ENCODE assay signal across 11 cellular contexts in the genomic region with DNA sequence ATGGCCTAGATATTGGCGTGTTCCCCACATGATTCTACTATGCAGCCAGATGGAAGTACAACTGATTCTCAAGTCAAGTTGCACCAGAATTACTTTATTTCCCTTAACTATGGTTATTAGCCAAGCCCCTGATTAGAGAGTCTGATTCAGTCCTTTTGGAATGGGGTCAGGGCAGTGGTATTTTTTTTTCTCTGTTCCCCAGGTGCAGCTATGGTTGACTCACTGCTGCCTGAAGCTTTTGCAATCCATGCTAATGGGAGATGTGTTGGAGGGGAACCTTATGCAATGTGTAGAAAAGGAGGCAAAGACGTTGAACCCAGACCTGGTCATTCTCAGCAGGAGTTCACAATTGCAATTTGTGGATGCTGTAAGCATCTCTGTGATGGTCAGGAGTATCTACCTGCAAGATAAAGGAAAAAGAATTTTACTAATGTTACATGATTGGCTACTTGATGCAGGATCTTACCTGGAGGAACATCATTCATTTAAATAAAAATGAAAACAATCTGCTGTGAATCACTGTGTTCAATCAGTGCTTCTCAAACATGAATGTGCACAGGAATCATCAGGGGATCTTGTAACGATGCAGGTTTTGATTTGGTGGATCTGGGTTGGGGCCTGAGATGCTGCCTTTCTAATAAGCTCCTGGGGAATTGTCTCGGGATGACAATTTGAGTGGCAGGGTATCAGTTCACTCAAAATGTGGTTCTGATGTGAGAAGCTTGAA. TPM values are rescaled to one million over a fixed set of nuclear protein-coding genes. Genes with fewer than 3 reads are reported as not detected.
DNase-seq lines count a peak whose midpoint lies in the region; ATAC-seq and TF ChIP-seq lines count a peak whose summit lies in the region.
"Had no signal": no experiment of that assay in that cellular context is flagged by ENCODE, and none has a peak within 500 bp of the region (broad histone marks: within the 10 kb centered on the region; RNA-seq: fewer than 3 reads in every experiment).

No MANE protein-coding gene starts in this region.

- no peaks in the 10 kb centered on the region for H3K27me3 ChIP-seq in IMR-90 (ENCODE audit: control insufficient read depth, insufficient read depth, low read length)
- H3K27me3 ChIP-seq: tibial nerve had no signal

- 0 out of 2 replicates have a peak overlapping the region, but pooled peaks have one; percentile 6 for H2BK120ac ChIP-seq in IMR-90 (ENCODE audit: low read depth, low read length)

- TF ChIP-seq CTCF in IMR-90 (conservative IDR thresholded peaks at IDR 0.05; ENCODE audit: low read depth, low read length) (no peak), choroid plexus epithelial cell (conservative IDR thresholded peaks at IDR 0.05; ENCODE audit: low read depth, low read length) (no peak)

- H4K91ac ChIP-seq in IMR-90 (ENCODE audit: insufficient read depth, low read depth, low read length), result no peak overlapping the region

- no peak overlapping the region for H2BK15ac ChIP-seq in IMR-90 (ENCODE audit: low read depth, low read length)

- TF ChIP-seq RAD21 in IMR-90 (IDR thresholded peaks at IDR 0.05; ENCODE audit: low read length), result no peak

- no peaks in the 10 kb centered on the region for H3K36me3 Mint-ChIP-seq in activated naive CD4-positive, alpha-beta T cell treated with anti-CD3 and anti-CD28 coated beads for 36 hours (ENCODE audit: low read depth)
- H3K36me3 Mint-ChIP-seq: CD4-positive, alpha-beta memory T cell had no signal

- H3K4me3 ChIP-seq in IMR-90 (ENCODE audit: insufficient read depth, low read depth, low read length) (no peak overlapping the region), choroid plexus epithelial cell (ENCODE audit: low read depth, low read length) (no peak overlapping the region)
- H3K4me3 ChIP-seq: tibial nerve had no signal

- peaks cover 2% of the 10 kb centered on the region; the same call in 1 of the 2 replicates for H3K9me1 ChIP-seq in IMR-90 (ENCODE audit: insufficient read depth, low read length)

- 0% methylated on average over 1 of the region's 4 CpGs; no CpG with 5 or more reads in 1 of the 2 experiments for WGBS in IMR-90 (ENCODE audit: extremely low coverage in 2 of 2, insufficient read length in 1 of 2), 2 experiments

- intact Hi-C loops in IMR-90 (cut with micrococcal nuclease), result no loop called here
- intact Hi-C loops in activated naive CD4-positive, alpha-beta T cell treated with anti-CD3 and anti-CD28 coated beads for 36 hours (cut with micrococcal nuclease), result no loop called here

- no peak overlapping the region for H2BK5ac ChIP-seq in IMR-90 (ENCODE audit: low read depth, low read length, poor library complexity, severe bottlenecking)

- no peaks in the 10 kb centered on the region for H4K20me1 ChIP-seq in IMR-90 (ENCODE audit: insufficient read depth, low read length)

- no peaks in the 10 kb centered on the region for H3K4me1 Mint-ChIP-seq in activated naive CD4-positive, alpha-beta T cell treated with anti-CD3 and anti-CD28 coated beads for 36 hours (ENCODE audit: low read depth)
- H3K4me1 Mint-ChIP-seq: CD4-positive, alpha-beta memory T cell had no signal

- H2AK5ac ChIP-seq in IMR-90 (ENCODE audit: low read depth, low read length), result no peak overlapping the region

- H4K8ac ChIP-seq in IMR-90 (ENCODE audit: low read depth in 2 of 2, low read length in 2 of 2), result no peak overlapping the region

- H3K18ac ChIP-seq in IMR-90 (ENCODE audit: low read depth, low read length), result no peak overlapping the region

- no peak overlapping the region for H2BK20ac ChIP-seq in IMR-90 (ENCODE audit: low read depth, low read length)

- BruUV-seq in IMR-90 (replicated peaks; lab: Mats Ljungman, UMichigan), result no TSS peak

- ATAC-seq in IMR-90 (ENCODE audit: low read depth) (peak; percentile 61), GM21515 (IDR thresholded peaks at IDR 0.05; ENCODE audit: unreplicated experiment) (no peak), HG02678 (IDR thresholded peaks at IDR 0.05; ENCODE audit: unreplicated experiment) (no peak), HG03342 (IDR thresholded peaks at IDR 0.05; ENCODE audit: unreplicated experiment) (no peak)

- no peak overlapping the region for H3K27ac ChIP-seq in IMR-90 (ENCODE audit: insufficient read depth, low read length)
- H3K27ac ChIP-seq: tibial nerve had no signal

- H2AK9ac ChIP-seq in IMR-90 (replicated peaks; ENCODE audit: low read depth, low read length, poor library complexity), result no peak overlapping the region

- H2AFZ ChIP-seq in IMR-90 (replicated peaks; ENCODE audit: low read length, poor library complexity), result no peak overlapping the region

- in situ Hi-C loops in IMR-90 (cut with MboI; ENCODE audit: low sequenced_read_pairs), result no loop called here

- dilution Hi-C loops in IMR-90 (cut with HindIII; ENCODE audit: low sequenced_read_pairs, unreplicated experiment), result no loop called here

- H3K4ac ChIP-seq in IMR-90 (ENCODE audit: low read depth, low read length), result no peak overlapping the region

- H3K27me3 Mint-ChIP-seq in activated naive CD4-positive, alpha-beta T cell treated with anti-CD3 and anti-CD28 coated beads for 36 hours (ENCODE audit: low read depth), result peaks cover 2% of the 10 kb centered on the region

- H3K4me1 ChIP-seq in IMR-90 (ENCODE audit: control insufficient read depth, insufficient read depth, low read length), result peaks cover 6% of the 10 kb centered on the region

- no peaks in the 10 kb centered on the region for H3K9me3 ChIP-seq in IMR-90 (ENCODE audit: control insufficient read depth, insufficient read depth, low read length)
- H3K9me3 ChIP-seq: tibial nerve had no signal

- CTCF ChIA-PET in IMR-90 (lab: Yijun Ruan, JAX), result no interaction called here
- CTCF ChIA-PET in activated naive CD4-positive, alpha-beta T cell treated with anti-CD3 and anti-CD28 coated beads for 36 hours (lab: Charles Lee), result no interaction called here

- H3K36me3 ChIP-seq in IMR-90 (ENCODE audit: control insufficient read depth, insufficient read depth, low read length), result no peaks in the 10 kb centered on the region
- H3K36me3 ChIP-seq: tibial nerve had no signal

- no peak overlapping the region for H3K23ac ChIP-seq in IMR-90 (ENCODE audit: low read depth, low read length)

- H3K4me3 Mint-ChIP-seq in activated naive CD4-positive, alpha-beta T cell treated with anti-CD3 and anti-CD28 coated beads for 36 hours, result no peak overlapping the region
- H3K4me3 Mint-ChIP-seq: CD4-positive, alpha-beta memory T cell had no signal

- no peak overlapping the region for H3K27ac Mint-ChIP-seq in activated naive CD4-positive, alpha-beta T cell treated with anti-CD3 and anti-CD28 coated beads for 36 hours
- H3K27ac Mint-ChIP-seq: CD4-positive, alpha-beta memory T cell had no signal

- DNase-seq in AG20443 (ENCODE audit: low spot score) (peak; percentile 53), IMR-90 (peak; percentile 96), choroid plexus epithelial cell (ENCODE audit: low read depth) (peak; percentile 97), myocyte (ENCODE audit: low read depth) (peak; percentile 7)
- no peak for DNase-seq in activated naive CD4-positive, alpha-beta T cell treated with anti-CD3 and anti-CD28 coated beads for 36 hours
- DNase-seq: CD4-positive, alpha-beta memory T cell; NCI-H69 had no signal

- H3K9me3 Mint-ChIP-seq in activated naive CD4-positive, alpha-beta T cell treated with anti-CD3 and anti-CD28 coated beads for 36 hours, result no peaks in the 10 kb centered on the region

- no peak for TF ChIP-seq POLR2A in IMR-90 (IDR thresholded peaks at IDR 0.05; ENCODE audit: low read depth, low read length)

- POLR2A ChIA-PET in IMR-90 (lab: Charles Lee; ENCODE audit: unreplicated experiment), result no interaction called here

- H3K9ac ChIP-seq in IMR-90 (ENCODE audit: low read depth, low read length), result no peak overlapping the region

- H3K56ac ChIP-seq in IMR-90 (ENCODE audit: extremely low read depth, insufficient read depth, low read length), result no peak overlapping the region

- H3K4me2 ChIP-seq in IMR-90 (ENCODE audit: low read depth, low read length), result no peak overlapping the region

- H4K5ac ChIP-seq in IMR-90 (ENCODE audit: low read depth, low read length), result no peak overlapping the region

- H3K14ac ChIP-seq in IMR-90 (replicated peaks; ENCODE audit: low read depth, low read length), result no peak overlapping the region

- H3K79me1 ChIP-seq in IMR-90 (ENCODE audit: low read depth in 1 of 2, low read length in 2 of 2), result no peaks in the 10 kb centered on the region

TF ChIP-seq in IMR-90, 13 proteins besides CTCF, POLR2A, EP300 and RAD21:
- peak; percentile 89 for TF ChIP-seq FOS (IDR thresholded peaks at IDR 0.05; ENCODE audit: low read depth, low read length)
- no peak for TF ChIP-seq CHD1 (IDR thresholded peaks at IDR 0.05; ENCODE audit: low read depth, low read length)
- TF ChIP-seq CEBPB (IDR thresholded peaks at IDR 0.05; ENCODE audit: low read depth, low read length), result peak; percentile 98
- peak; percentile 24; the same call in 1 of the 2 replicates for TF ChIP-seq BHLHE40 (IDR thresholded peaks at IDR 0.05; ENCODE audit: low read depth, low read length)

RNA-seq across cellular contexts. Expression of a gene that starts 49.4 kb away (rescaled TPM):
- total RNA-seq in IMR-90 (2012; rRNA removed) (14.9 and 83.9 TPM in 2 replicates), myocyte (66.3 and 68.7 TPM in 2 replicates)
- polyA plus RNA-seq in IMR-90 (2012; rRNA removed), result 62.7 and 93.2 TPM in 2 replicates
- 4.3 and 6.6 TPM in 2 replicates for polyA plus RNA-seq in IMR-90 (2012; cell fraction: cytosol; rRNA removed)
- 0.66 and 6.4 TPM in 2 replicates for polyA plus RNA-seq in IMR-90 (2012; cell fraction: nucleus; rRNA removed; ENCODE audit: low replicate concordance)
- polyA plus RNA-seq in myocyte (2012), result 29.7 TPM
- total RNA-seq in activated naive CD4-positive, alpha-beta T cell treated with anti-CD3 and anti-CD28 coated beads for 36 hours, result 10 to 100 TPM; 48.8 to 53.3 TPM
